1 cellular context compared by ENCODE assay signal in the genomic region with DNA sequence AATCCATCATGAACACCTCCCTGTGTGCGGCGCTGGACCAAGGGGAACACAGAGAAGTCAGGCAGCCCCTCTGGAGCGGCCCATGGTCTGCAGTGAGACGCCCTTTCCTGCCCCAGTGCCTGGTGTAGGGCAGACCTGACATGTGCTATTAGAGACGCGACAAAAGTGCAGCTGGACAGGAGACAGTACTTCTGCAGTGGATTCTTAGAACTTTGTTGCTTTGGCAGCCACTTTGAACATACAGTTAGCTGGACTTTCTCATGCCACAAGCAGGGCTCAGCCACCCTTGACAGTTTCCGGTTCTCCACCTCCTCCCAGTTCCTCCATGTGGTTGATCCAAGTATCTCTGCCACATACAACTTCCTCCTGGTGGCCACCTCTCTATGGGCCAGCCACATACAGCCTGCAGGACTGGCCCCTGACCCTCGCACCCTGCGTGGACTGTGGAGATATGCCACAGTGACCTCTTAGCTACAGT.
TF ChIP-seq lines count a peak whose summit lies in the region.

No MANE protein-coding gene starts in this region.

TF ChIP-seq in SK-N-SH, 30 proteins besides CTCF, POLR2A, EP300 and RAD21 (continued from another document):
- TF ChIP-seq, protein P1, sequence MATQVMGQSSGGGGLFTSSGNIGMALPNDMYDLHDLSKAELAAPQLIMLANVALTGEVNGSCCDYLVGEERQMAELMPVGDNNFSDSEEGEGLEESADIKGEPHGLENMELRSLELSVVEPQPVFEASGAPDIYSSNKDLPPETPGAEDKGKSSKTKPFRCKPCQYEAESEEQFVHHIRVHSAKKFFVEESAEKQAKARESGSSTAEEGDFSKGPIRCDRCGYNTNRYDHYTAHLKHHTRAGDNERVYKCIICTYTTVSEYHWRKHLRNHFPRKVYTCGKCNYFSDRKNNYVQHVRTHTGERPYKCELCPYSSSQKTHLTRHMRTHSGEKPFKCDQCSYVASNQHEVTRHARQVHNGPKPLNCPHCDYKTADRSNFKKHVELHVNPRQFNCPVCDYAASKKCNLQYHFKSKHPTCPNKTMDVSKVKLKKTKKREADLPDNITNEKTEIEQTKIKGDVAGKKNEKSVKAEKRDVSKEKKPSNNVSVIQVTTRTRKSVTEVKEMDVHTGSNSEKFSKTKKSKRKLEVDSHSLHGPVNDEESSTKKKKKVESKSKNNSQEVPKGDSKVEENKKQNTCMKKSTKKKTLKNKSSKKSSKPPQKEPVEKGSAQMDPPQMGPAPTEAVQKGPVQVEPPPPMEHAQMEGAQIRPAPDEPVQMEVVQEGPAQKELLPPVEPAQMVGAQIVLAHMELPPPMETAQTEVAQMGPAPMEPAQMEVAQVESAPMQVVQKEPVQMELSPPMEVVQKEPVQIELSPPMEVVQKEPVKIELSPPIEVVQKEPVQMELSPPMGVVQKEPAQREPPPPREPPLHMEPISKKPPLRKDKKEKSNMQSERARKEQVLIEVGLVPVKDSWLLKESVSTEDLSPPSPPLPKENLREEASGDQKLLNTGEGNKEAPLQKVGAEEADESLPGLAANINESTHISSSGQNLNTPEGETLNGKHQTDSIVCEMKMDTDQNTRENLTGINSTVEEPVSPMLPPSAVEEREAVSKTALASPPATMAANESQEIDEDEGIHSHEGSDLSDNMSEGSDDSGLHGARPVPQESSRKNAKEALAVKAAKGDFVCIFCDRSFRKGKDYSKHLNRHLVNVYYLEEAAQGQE (IDR thresholded peaks at IDR 0.05; ENCODE audit: low read depth, low read length): no peak
- TF ChIP-seq MXI1 (IDR thresholded peaks at IDR 0.05; ENCODE audit: low read depth, low read length): no peak
TF ChIP-seq in SK-N-SH: peak in this region for 0.
